1 cellular context compared by ENCODE assay signal in genomic region chr12:80567391-80567790, GRCh38.
TF ChIP-seq lines count a peak whose summit lies in the region.

No MANE protein-coding gene starts in this region.

TF ChIP-seq in K562, 482 proteins besides CTCF, POLR2A, EP300 and RAD21 (continued from another document):
- TF ChIP-seq, protein P1, sequence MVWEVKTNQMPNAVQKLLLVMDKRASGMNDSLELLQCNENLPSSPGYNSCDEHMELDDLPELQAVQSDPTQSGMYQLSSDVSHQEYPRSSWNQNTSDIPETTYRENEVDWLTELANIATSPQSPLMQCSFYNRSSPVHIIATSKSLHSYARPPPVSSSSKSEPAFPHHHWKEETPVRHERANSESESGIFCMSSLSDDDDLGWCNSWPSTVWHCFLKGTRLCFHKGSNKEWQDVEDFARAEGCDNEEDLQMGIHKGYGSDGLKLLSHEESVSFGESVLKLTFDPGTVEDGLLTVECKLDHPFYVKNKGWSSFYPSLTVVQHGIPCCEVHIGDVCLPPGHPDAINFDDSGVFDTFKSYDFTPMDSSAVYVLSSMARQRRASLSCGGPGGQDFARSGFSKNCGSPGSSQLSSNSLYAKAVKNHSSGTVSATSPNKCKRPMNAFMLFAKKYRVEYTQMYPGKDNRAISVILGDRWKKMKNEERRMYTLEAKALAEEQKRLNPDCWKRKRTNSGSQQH (CRISPR knock-in tag; IDR thresholded peaks at IDR 0.05), result no peak
- TF ChIP-seq CTBP1 (IDR thresholded peaks at IDR 0.05; ENCODE audit: borderline replicate concordance), result no peak
- no peak for TF ChIP-seq CREB3L1 (IDR thresholded peaks at IDR 0.05; ENCODE audit: borderline replicate concordance, low read depth)
- TF ChIP-seq, protein P2, sequence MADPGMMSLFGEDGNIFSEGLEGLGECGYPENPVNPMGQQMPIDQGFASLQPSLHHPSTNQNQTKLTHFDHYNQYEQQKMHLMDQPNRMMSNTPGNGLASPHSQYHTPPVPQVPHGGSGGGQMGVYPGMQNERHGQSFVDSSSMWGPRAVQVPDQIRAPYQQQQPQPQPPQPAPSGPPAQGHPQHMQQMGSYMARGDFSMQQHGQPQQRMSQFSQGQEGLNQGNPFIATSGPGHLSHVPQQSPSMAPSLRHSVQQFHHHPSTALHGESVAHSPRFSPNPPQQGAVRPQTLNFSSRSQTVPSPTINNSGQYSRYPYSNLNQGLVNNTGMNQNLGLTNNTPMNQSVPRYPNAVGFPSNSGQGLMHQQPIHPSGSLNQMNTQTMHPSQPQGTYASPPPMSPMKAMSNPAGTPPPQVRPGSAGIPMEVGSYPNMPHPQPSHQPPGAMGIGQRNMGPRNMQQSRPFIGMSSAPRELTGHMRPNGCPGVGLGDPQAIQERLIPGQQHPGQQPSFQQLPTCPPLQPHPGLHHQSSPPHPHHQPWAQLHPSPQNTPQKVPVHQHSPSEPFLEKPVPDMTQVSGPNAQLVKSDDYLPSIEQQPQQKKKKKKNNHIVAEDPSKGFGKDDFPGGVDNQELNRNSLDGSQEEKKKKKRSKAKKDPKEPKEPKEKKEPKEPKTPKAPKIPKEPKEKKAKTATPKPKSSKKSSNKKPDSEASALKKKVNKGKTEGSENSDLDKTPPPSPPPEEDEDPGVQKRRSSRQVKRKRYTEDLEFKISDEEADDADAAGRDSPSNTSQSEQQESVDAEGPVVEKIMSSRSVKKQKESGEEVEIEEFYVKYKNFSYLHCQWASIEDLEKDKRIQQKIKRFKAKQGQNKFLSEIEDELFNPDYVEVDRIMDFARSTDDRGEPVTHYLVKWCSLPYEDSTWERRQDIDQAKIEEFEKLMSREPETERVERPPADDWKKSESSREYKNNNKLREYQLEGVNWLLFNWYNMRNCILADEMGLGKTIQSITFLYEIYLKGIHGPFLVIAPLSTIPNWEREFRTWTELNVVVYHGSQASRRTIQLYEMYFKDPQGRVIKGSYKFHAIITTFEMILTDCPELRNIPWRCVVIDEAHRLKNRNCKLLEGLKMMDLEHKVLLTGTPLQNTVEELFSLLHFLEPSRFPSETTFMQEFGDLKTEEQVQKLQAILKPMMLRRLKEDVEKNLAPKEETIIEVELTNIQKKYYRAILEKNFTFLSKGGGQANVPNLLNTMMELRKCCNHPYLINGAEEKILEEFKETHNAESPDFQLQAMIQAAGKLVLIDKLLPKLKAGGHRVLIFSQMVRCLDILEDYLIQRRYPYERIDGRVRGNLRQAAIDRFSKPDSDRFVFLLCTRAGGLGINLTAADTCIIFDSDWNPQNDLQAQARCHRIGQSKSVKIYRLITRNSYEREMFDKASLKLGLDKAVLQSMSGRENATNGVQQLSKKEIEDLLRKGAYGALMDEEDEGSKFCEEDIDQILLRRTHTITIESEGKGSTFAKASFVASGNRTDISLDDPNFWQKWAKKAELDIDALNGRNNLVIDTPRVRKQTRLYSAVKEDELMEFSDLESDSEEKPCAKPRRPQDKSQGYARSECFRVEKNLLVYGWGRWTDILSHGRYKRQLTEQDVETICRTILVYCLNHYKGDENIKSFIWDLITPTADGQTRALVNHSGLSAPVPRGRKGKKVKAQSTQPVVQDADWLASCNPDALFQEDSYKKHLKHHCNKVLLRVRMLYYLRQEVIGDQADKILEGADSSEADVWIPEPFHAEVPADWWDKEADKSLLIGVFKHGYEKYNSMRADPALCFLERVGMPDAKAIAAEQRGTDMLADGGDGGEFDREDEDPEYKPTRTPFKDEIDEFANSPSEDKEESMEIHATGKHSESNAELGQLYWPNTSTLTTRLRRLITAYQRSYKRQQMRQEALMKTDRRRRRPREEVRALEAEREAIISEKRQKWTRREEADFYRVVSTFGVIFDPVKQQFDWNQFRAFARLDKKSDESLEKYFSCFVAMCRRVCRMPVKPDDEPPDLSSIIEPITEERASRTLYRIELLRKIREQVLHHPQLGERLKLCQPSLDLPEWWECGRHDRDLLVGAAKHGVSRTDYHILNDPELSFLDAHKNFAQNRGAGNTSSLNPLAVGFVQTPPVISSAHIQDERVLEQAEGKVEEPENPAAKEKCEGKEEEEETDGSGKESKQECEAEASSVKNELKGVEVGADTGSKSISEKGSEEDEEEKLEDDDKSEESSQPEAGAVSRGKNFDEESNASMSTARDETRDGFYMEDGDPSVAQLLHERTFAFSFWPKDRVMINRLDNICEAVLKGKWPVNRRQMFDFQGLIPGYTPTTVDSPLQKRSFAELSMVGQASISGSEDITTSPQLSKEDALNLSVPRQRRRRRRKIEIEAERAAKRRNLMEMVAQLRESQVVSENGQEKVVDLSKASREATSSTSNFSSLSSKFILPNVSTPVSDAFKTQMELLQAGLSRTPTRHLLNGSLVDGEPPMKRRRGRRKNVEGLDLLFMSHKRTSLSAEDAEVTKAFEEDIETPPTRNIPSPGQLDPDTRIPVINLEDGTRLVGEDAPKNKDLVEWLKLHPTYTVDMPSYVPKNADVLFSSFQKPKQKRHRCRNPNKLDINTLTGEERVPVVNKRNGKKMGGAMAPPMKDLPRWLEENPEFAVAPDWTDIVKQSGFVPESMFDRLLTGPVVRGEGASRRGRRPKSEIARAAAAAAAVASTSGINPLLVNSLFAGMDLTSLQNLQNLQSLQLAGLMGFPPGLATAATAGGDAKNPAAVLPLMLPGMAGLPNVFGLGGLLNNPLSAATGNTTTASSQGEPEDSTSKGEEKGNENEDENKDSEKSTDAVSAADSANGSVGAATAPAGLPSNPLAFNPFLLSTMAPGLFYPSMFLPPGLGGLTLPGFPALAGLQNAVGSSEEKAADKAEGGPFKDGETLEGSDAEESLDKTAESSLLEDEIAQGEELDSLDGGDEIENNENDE (IDR thresholded peaks at IDR 0.05; ENCODE audit: low read depth, low read length), result no peak
- TF ChIP-seq MED1 (CRISPR knock-in tag; IDR thresholded peaks at IDR 0.05; ENCODE audit: borderline replicate concordance), result no peak
- no peak for TF ChIP-seq ETV5 (CRISPR knock-in tag; IDR thresholded peaks at IDR 0.05; ENCODE audit: low read depth)
TF ChIP-seq in K562: peak in this region for 0.
